ENCODE assay signal across 1 cellular context in genomic region chr18:48811977-48812451, GRCh38.
TF ChIP-seq lines count a peak whose summit lies in the region.

No MANE protein-coding gene starts in this region.

TF ChIP-seq in GM12878, 131 proteins besides CTCF, POLR2A, EP300 and RAD21 (continued from another document):
- 0 out of 2 replicates have a peak, but pooled peaks have one; percentile 46 for TF ChIP-seq NKRF (conservative IDR thresholded peaks at IDR 0.05)
- TF ChIP-seq IKZF2 (IDR thresholded peaks at IDR 0.05) = peak in 1 of 2 experiments; percentile 23; a peak in 1 of 4 replicates
